Comparison of ENCODE assay signal across 1 cellular context in genomic region chr2:62287895-62288589, GRCh38.
TF ChIP-seq lines count a peak whose summit lies in the region.

No MANE protein-coding gene starts in this region.

TF ChIP-seq in HepG2, 621 proteins besides CTCF, POLR2A, EP300 and RAD21 (continued from another document):
- TF ChIP-seq ZNF318 (CRISPR knock-in tag; IDR thresholded peaks at IDR 0.05) (no peak), GATAD2A (CRISPR knock-in tag; IDR thresholded peaks at IDR 0.05) (no peak), ZNF256 (CRISPR knock-in tag; conservative IDR thresholded peaks at IDR 0.05) (no peak), FOXO1 (CRISPR knock-in tag; IDR thresholded peaks at IDR 0.05) (no peak), GPN1 (CRISPR knock-in tag; IDR thresholded peaks at IDR 0.05; ENCODE audit: borderline replicate concordance) (no peak), RFXANK (CRISPR knock-in tag; IDR thresholded peaks at IDR 0.05) (no peak), FOXM1 (CRISPR knock-in tag; IDR thresholded peaks at IDR 0.05) (no peak), PHF5A (CRISPR knock-in tag; IDR thresholded peaks at IDR 0.05; ENCODE audit: low read depth, unreplicated experiment) (no peak), SETDB1 (CRISPR knock-in tag; IDR thresholded peaks at IDR 0.05; ENCODE audit: borderline replicate concordance) (no peak), CHCHD3 (CRISPR knock-in tag; IDR thresholded peaks at IDR 0.05) (no peak), MXD3 (CRISPR knock-in tag; IDR thresholded peaks at IDR 0.05) (no peak), POLR2AphosphoS5 (IDR thresholded peaks at IDR 0.05; ENCODE audit: low read depth, low read length) (no peak)
